25 cellular contexts compared by ENCODE assay signal in the genomic region with DNA sequence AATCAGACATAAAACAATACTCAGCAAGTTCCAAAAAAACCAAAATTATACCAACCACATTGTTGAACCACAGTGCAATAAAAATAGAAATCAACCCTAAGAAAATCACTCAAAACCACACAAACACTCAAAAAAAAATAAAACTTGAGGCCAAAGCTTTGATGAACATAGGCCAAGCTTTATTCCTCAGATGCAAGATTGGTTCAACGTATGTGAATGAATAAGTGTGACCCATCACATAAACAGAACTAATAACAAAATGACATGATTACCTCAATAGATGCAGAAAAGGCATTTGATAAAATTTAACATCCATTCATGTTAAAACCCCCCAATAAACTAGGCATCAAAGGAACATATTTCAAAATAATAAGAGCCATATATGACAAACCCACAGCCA.
"Had no signal": no experiment of that assay in that cellular context is flagged by ENCODE, and none has a peak within 500 bp of the region (broad histone marks: within the 10 kb centered on the region; RNA-seq: fewer than 3 reads in every experiment).

No MANE protein-coding gene starts in this region.

- H3K27ac Mint-ChIP-seq: activated CD8-positive, alpha-beta T cell treated with anti-CD3 and anti-CD28 coated beads, Interleukin-2, amount 10 ng/mL, durations not matched to agents 7 days and 5 days; activated naive CD8-positive, alpha-beta T cell treated with anti-CD3 and anti-CD28 coated beads, Interleukin-2, amount 10 ng/mL, durations not matched to agents 7 days and 5 days; T-helper 1 cell treated with Interleukin-12 subunit alpha and Interleukin-12 subunit beta and Interleukin-4 antibody, amounts not matched to agents 30 μg/mL and 1 μg/mL, for 36 hours had no signal

- H3K36me3 ChIP-seq: adrenal gland, MG63 had no signal

- H3K27me3 ChIP-seq: adrenal gland, MG63 had no signal

- H3K27ac ChIP-seq: adrenal gland had no signal

- H3K4me3 Mint-ChIP-seq: activated CD8-positive, alpha-beta T cell treated with anti-CD3 and anti-CD28 coated beads, Interleukin-2, amount 10 ng/mL, durations not matched to agents 7 days and 5 days; activated naive CD8-positive, alpha-beta T cell treated with anti-CD3 and anti-CD28 coated beads, Interleukin-2, amount 10 ng/mL, durations not matched to agents 7 days and 5 days; central memory CD8-positive, alpha-beta T cell; T-helper 1 cell treated with Interleukin-12 subunit alpha and Interleukin-12 subunit beta and Interleukin-4 antibody, amounts not matched to agents 30 μg/mL and 1 μg/mL, for 36 hours had no signal

- H3K4me3 ChIP-seq: adrenal gland, MG63 had no signal

- H3K4me1 ChIP-seq: adrenal gland had no signal

- DNase-seq: activated CD4-positive, alpha-beta T cell treated with anti-CD3 and anti-CD28 coated beads for 4 hours; activated CD4-positive, alpha-beta T cell treated with anti-CD3 and anti-CD28 coated beads, Interleukin-2, amount 50 U/mL, for 4 hours; activated CD8-positive, alpha-beta memory T cell treated with anti-CD3 and anti-CD28 coated beads, Interleukin-2, amount 50 U/mL, for 48 hours; activated CD8-positive, alpha-beta T cell treated with anti-CD3 and anti-CD28 coated beads, Interleukin-2, amount 10 ng/mL, durations not matched to agents 7 days and 5 days; activated naive CD4-positive, alpha-beta T cell treated with anti-CD3 and anti-CD28 coated beads, Interleukin-2, amount 50 U/mL, for 16 hours; activated naive CD8-positive, alpha-beta T cell treated with anti-CD3 and anti-CD28 coated beads, Interleukin-2, amount 10 ng/mL, durations not matched to agents 7 days and 5 days; activated T-cell treated with anti-CD3 and anti-CD28 coated beads, Interleukin-2, amount 50 U/mL, for 1 hour; adrenal gland; anterior cingulate cortex; KG1; MG63; MV-4-11; NCI-H1092 treated with DMSO at 0.1 percent for 48 hours; NCI-H1417 treated with DMSO at 0.1 percent for 48 hours; NCI-H1694; NCI-H2029 treated with DMSO at 0.1 percent for 48 hours; NCI-H345; NCI-H510A; NCI-H526 treated with DMSO at 0.1 percent for 48 hours; NCI-H82; OCI-M1; SHP77 treated with DMSO at 0.1 percent for 48 hours had no signal

- H3K4me1 Mint-ChIP-seq: activated naive CD8-positive, alpha-beta T cell treated with anti-CD3 and anti-CD28 coated beads, Interleukin-2, amount 10 ng/mL, durations not matched to agents 7 days and 5 days; central memory CD8-positive, alpha-beta T cell had no signal

- H3K9me3 ChIP-seq: adrenal gland had no signal

- H3K36me3 Mint-ChIP-seq: activated naive CD8-positive, alpha-beta T cell treated with anti-CD3 and anti-CD28 coated beads, Interleukin-2, amount 10 ng/mL, durations not matched to agents 7 days and 5 days had no signal

- H3K27me3 Mint-ChIP-seq: activated naive CD8-positive, alpha-beta T cell treated with anti-CD3 and anti-CD28 coated beads, Interleukin-2, amount 10 ng/mL, durations not matched to agents 7 days and 5 days; central memory CD8-positive, alpha-beta T cell had no signal

- ATAC-seq: activated CD4-positive, CD25-positive, alpha-beta regulatory T cell treated with anti-CD3 and anti-CD28 coated beads, Interleukin-2, amount 50 U/mL, for 24 hours; activated CD8-positive, alpha-beta T cell treated with anti-CD3 and anti-CD28 coated beads, Interleukin-2, amount 10 ng/mL, durations not matched to agents 7 days and 5 days had no signal
